Comparison of ENCODE assay signal across 1 cellular context in genomic region chr19:506404-507285, GRCh38.
TF ChIP-seq lines count a peak whose summit lies in the region.

No MANE protein-coding gene starts in this region.

TF ChIP-seq in K562, 482 proteins besides CTCF, POLR2A, EP300 and RAD21 (continued from another document and continues in another):
- TF ChIP-seq, protein P1, sequence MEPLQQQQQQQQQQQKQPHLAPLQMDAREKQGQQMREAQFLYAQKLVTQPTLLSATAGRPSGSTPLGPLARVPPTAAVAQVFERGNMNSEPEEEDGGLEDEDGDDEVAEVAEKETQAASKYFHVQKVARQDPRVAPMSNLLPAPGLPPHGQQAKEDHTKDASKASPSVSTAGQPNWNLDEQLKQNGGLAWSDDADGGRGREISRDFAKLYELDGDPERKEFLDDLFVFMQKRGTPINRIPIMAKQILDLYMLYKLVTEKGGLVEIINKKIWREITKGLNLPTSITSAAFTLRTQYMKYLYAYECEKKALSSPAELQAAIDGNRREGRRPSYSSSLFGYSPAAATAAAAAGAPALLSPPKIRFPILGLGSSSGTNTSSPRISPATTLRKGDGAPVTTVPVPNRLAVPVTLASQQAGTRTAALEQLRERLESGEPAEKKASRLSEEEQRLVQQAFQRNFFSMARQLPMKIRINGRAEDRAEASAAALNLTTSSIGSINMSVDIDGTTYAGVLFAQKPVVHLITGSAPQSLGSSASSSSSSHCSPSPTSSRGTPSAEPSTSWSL (CRISPR knock-in tag; IDR thresholded peaks at IDR 0.05; ENCODE audit: borderline replicate concordance), result no peak
- TF ChIP-seq, protein P2, sequence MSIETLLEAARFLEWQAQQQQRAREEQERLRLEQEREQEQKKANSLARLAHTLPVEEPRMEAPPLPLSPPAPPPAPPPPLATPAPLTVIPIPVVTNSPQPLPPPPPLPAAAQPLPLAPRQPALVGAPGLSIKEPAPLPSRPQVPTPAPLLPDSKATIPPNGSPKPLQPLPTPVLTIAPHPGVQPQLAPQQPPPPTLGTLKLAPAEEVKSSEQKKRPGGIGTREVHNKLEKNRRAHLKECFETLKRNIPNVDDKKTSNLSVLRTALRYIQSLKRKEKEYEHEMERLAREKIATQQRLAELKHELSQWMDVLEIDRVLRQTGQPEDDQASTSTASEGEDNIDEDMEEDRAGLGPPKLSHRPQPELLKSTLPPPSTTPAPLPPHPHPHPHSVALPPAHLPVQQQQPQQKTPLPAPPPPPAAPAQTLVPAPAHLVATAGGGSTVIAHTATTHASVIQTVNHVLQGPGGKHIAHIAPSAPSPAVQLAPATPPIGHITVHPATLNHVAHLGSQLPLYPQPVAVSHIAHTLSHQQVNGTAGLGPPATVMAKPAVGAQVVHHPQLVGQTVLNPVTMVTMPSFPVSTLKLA (conservative IDR thresholded peaks at IDR 0.05), result peak; percentile 27 to 57; a peak in 2 of 4 replicates
- peak; percentile 40; the same call in 1 of the 2 replicates for TF ChIP-seq MYC (IDR thresholded peaks at IDR 0.05; ENCODE audit: low read depth, low read length)
- TF ChIP-seq MYC (CRISPR knock-in tag; IDR thresholded peaks at IDR 0.05; ENCODE audit: borderline replicate concordance, low read depth), result no peak
- peak; percentile 54; the same call in 1 of the 2 replicates for TF ChIP-seq ATF7 (IDR thresholded peaks at IDR 0.05)
- no peak for TF ChIP-seq TEAD1 (CRISPR knock-in tag; IDR thresholded peaks at IDR 0.05)
- no peak for TF ChIP-seq ETV6 (IDR thresholded peaks at IDR 0.05; ENCODE audit: borderline replicate concordance in 1 of 2, low read depth in 2 of 2, low read length in 1 of 2)
- TF ChIP-seq ETV6 (CRISPR knock-in tag; IDR thresholded peaks at IDR 0.05; ENCODE audit: borderline replicate concordance), result no peak
- peak; percentile 39 for TF ChIP-seq THAP12 (CRISPR knock-in tag; IDR thresholded peaks at IDR 0.05)
- TF ChIP-seq U2AF2 (optimal IDR thresholded peaks at IDR 0.05; ENCODE audit: low read depth, low read length), result no peak
- no peak for TF ChIP-seq TAF1 (IDR thresholded peaks at IDR 0.05; ENCODE audit: control insufficient read depth, extremely low read depth, insufficient read depth, low read length, severe bottlenecking)
- no peak for TF ChIP-seq ZNF232 (CRISPR knock-in tag; IDR thresholded peaks at IDR 0.05)
- TF ChIP-seq, protein P3, sequence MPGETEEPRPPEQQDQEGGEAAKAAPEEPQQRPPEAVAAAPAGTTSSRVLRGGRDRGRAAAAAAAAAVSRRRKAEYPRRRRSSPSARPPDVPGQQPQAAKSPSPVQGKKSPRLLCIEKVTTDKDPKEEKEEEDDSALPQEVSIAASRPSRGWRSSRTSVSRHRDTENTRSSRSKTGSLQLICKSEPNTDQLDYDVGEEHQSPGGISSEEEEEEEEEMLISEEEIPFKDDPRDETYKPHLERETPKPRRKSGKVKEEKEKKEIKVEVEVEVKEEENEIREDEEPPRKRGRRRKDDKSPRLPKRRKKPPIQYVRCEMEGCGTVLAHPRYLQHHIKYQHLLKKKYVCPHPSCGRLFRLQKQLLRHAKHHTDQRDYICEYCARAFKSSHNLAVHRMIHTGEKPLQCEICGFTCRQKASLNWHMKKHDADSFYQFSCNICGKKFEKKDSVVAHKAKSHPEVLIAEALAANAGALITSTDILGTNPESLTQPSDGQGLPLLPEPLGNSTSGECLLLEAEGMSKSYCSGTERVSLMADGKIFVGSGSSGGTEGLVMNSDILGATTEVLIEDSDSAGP (CRISPR knock-in tag; IDR thresholded peaks at IDR 0.05), result no peak
- no peak for TF ChIP-seq PTBP1 (IDR thresholded peaks at IDR 0.05; ENCODE audit: low read depth, low read length)
- TF ChIP-seq, protein P4, sequence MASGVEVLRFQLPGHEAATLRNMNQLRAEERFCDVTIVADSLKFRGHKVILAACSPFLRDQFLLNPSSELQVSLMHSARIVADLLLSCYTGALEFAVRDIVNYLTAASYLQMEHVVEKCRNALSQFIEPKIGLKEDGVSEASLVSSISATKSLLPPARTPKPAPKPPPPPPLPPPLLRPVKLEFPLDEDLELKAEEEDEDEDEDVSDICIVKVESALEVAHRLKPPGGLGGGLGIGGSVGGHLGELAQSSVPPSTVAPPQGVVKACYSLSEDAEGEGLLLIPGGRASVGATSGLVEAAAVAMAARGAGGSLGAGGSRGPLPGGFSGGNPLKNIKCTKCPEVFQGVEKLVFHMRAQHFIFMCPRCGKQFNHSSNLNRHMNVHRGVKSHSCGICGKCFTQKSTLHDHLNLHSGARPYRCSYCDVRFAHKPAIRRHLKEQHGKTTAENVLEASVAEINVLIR (CRISPR knock-in tag; IDR thresholded peaks at IDR 0.05), result no peak
- TF ChIP-seq CCNT2 (IDR thresholded peaks at IDR 0.05; ENCODE audit: borderline replicate concordance, extremely low read depth, insufficient read length, low read depth, low read length), result no peak
- TF ChIP-seq PURB (CRISPR knock-in tag; IDR thresholded peaks at IDR 0.05; ENCODE audit: low read depth), result no peak
- peak; percentile 87; the same call in 1 of the 2 replicates for TF ChIP-seq CTBP1 (IDR thresholded peaks at IDR 0.05; ENCODE audit: borderline replicate concordance)
- no peak for TF ChIP-seq ZFP1 (CRISPR knock-in tag; IDR thresholded peaks at IDR 0.05)
- peak; percentile 48 for TF ChIP-seq CTCFL (IDR thresholded peaks at IDR 0.05; ENCODE audit: borderline replicate concordance, insufficient read depth, low read depth, low read length, poor library complexity, severe bottlenecking)
- no peak for TF ChIP-seq RBM22 (IDR thresholded peaks at IDR 0.05; ENCODE audit: low read depth, low read length, poor library complexity, severe bottlenecking)
- peak; percentile 67 for TF ChIP-seq MYNN (IDR thresholded peaks at IDR 0.05)
- no peak for TF ChIP-seq MYNN (CRISPR knock-in tag; IDR thresholded peaks at IDR 0.05)
- TF ChIP-seq, protein P5, sequence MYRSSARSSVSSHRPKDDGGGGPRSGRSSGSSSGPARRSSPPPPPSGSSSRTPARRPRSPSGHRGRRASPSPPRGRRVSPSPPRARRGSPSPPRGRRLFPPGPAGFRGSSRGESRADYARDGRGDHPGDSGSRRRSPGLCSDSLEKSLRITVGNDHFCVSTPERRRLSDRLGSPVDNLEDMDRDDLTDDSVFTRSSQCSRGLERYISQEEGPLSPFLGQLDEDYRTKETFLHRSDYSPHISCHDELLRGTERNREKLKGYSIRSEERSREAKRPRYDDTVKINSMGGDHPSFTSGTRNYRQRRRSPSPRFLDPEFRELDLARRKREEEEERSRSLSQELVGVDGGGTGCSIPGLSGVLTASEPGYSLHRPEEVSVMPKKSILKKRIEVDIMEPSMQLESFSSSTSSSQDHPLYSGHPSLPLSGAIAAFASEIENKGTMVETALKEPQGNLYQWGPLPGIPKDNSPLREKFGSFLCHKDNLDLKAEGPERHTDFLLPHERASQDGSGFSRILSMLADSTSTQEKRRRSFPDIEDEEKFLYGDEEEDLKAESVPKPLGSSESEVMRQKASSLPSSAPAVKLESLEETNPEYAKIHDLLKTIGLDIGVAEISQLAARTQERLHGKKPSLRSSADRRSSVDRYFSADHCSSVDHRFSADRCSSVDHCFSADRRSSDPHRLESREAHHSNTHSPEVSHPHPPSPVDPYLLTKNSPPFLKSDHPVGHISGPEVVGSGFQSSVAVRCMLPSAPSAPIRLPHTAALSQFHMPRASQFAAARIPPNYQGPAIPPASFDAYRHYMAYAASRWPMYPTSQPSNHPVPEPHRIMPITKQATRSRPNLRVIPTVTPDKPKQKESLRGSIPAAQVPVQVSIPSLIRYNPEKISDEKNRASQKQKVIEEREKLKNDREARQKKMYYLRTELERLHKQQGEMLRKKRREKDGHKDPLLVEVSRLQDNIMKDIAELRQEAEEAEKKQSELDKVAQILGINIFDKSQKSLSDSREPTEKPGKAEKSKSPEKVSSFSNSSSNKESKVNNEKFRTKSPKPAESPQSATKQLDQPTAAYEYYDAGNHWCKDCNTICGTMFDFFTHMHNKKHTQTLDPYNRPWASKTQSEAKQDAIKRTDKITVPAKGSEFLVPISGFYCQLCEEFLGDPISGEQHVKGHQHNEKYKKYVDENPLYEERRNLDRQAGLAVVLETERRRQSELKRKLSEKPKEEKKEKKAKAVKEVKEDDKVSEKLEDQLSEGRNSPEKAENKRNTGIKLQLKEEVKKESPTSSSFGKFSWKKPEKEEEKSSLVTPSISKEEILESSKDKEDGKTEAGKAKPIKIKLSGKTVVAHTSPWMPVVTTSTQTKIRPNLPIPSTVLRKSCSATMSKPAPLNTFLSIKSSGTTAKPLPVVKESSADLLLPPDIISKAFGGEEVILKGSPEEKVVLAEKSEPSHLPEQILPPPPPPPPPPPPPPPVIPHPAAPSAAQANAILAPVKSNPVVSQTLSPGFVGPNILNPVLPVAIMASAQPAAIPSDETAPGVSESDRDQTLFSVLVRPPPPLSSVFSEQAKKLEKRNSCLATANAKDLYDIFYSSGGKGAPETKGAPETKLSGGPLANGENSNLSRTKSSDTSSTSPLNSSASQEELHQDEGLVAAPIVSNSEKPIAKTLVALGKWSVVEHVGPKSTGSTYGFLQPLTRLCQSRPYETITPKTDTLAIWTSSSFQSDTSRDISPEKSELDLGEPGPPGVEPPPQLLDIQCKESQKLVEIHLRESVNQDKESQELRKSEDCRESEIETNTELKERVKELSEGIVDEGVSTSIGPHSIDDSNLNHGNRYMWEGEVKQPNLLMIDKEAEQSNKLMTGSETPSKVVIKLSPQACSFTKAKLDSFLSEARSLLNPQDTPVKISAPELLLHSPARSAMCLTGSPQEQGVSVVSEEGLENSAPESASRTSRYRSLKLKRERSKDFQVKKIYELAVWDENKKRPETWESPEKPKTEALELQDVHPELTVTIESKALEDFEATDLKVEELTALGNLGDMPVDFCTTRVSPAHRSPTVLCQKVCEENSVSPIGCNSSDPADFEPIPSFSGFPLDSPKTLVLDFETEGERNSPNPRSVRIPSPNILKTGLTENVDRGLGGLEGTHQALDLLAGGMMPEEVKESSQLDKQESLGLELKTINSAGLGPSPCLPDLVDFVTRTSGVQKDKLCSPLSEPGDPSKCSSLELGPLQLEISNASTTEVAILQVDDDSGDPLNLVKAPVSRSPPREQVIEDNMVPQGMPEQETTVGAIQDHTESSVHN (IDR thresholded peaks at IDR 0.05; ENCODE audit: borderline replicate concordance in 1 of 2, low read depth in 1 of 2), result no peak
- TF ChIP-seq L3MBTL2 (IDR thresholded peaks at IDR 0.05), result peak; percentile 36; the same call in 1 of the 2 replicates
- TF ChIP-seq ZBTB7A (IDR thresholded peaks at IDR 0.05; ENCODE audit: borderline replicate concordance, control insufficient read depth, low read depth, low read length), result peak; percentile 100
- TF ChIP-seq ZNF75A (CRISPR knock-in tag; IDR thresholded peaks at IDR 0.05), result 0 out of 2 replicates have a peak, but pooled peaks have one; percentile 25
- TF ChIP-seq JUNB (CRISPR knock-in tag; conservative IDR thresholded peaks at IDR 0.05), result no peak
- no peak for TF ChIP-seq HSF4 (CRISPR knock-in tag; IDR thresholded peaks at IDR 0.05; ENCODE audit: borderline replicate concordance)
- peak in 1 of 2 experiments; percentile 60 for TF ChIP-seq E2F6 (IDR thresholded peaks at IDR 0.05; ENCODE audit: borderline replicate concordance in 1 of 2, extremely low read depth in 1 of 2, insufficient read depth in 1 of 2, insufficient read length in 1 of 2, low read depth in 1 of 2, low read length in 1 of 2, poor library complexity in 1 of 2, severe bottlenecking in 1 of 2)
- TF ChIP-seq SMC3 (conservative IDR thresholded peaks at IDR 0.05; ENCODE audit: insufficient read depth, low read depth, low read length), result peak; percentile 72
- no peak for TF ChIP-seq MEF2D (tag; conservative IDR thresholded peaks at IDR 0.05; ENCODE audit: low read depth)
- TF ChIP-seq KAT7 (CRISPR knock-in tag; IDR thresholded peaks at IDR 0.05; ENCODE audit: borderline replicate concordance), result no peak; the same call in 1 of the 2 replicates
- TF ChIP-seq, protein P6, sequence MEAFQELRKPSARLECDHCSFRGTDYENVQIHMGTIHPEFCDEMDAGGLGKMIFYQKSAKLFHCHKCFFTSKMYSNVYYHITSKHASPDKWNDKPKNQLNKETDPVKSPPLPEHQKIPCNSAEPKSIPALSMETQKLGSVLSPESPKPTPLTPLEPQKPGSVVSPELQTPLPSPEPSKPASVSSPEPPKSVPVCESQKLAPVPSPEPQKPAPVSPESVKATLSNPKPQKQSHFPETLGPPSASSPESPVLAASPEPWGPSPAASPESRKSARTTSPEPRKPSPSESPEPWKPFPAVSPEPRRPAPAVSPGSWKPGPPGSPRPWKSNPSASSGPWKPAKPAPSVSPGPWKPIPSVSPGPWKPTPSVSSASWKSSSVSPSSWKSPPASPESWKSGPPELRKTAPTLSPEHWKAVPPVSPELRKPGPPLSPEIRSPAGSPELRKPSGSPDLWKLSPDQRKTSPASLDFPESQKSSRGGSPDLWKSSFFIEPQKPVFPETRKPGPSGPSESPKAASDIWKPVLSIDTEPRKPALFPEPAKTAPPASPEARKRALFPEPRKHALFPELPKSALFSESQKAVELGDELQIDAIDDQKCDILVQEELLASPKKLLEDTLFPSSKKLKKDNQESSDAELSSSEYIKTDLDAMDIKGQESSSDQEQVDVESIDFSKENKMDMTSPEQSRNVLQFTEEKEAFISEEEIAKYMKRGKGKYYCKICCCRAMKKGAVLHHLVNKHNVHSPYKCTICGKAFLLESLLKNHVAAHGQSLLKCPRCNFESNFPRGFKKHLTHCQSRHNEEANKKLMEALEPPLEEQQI (IDR thresholded peaks at IDR 0.05), result no peak
